ENCODE assay signal across 25 cellular contexts in the genomic region with DNA sequence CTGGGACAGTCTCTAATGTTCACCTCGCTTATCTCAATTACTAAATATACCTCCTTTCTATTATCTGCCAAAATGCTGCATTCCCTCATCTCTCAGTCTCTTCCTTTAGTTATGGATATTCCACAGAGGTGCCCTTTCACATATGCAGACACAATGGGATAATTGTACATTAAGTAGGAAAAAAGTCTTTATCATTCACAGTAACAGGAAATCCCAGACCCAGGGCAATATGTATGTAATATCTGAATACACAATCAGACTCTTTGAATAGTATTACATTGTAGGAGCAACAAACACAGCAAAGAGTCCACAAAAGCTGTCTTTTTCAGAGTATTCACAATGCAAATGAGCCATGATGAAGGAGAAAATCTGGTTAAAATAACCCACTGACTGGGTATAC.
"Had no signal": no experiment of that assay in that cellular context is flagged by ENCODE, and none has a peak within 500 bp of the region (broad histone marks: within the 10 kb centered on the region; RNA-seq: fewer than 3 reads in every experiment).

No MANE protein-coding gene starts in this region.

- H3K27ac Mint-ChIP-seq: activated B cell treated with CpG ODN at 0.5 μM for 24 hours; activated naive CD4-positive, alpha-beta T cell treated with anti-CD3 and anti-CD28 coated beads for 36 hours; activated naive CD8-positive, alpha-beta T cell treated with anti-CD3 and anti-CD28 coated beads, Interleukin-2, amount 10 ng/mL, durations not matched to agents 7 days and 5 days; activated T-helper 1 cell treated with anti-CD3 and anti-CD28 coated beads, Interleukin-12 subunit alpha, Interleukin-12 subunit beta, Interleukin-2, Interleukin-4 antibody, amounts not matched to agents 30 ng/mL and 10 ng/mL and 1 ng/mL, durations not matched to agents 14 hours and 24 hours and 36 hours; mesothelial cell of epicardium; naive B cell; stimulated activated naive CD8-positive, alpha-beta T cell treated with anti-CD3 and anti-CD28 coated beads, Interleukin-15, Interleukin-2, amounts not matched to agents 100 ng/mL and 50 ng/mL, for 24 hours; T-helper 2 cell treated with Interferon-gamma antibody and Interleukin-4, amounts not matched to agents 5 μg/mL and 100 μg/mL, for 36 hours had no signal

- H3K27ac ChIP-seq: right lobe of liver, upper lobe of left lung, vagina had no signal

- H3K4me3 Mint-ChIP-seq: activated B cell treated with CpG ODN at 0.5 μM for 24 hours; activated naive CD4-positive, alpha-beta T cell treated with anti-CD3 and anti-CD28 coated beads for 36 hours; activated naive CD8-positive, alpha-beta T cell treated with anti-CD3 and anti-CD28 coated beads, Interleukin-2, amount 10 ng/mL, durations not matched to agents 7 days and 5 days; activated T-helper 1 cell treated with anti-CD3 and anti-CD28 coated beads, Interleukin-12 subunit alpha, Interleukin-12 subunit beta, Interleukin-2, Interleukin-4 antibody, amounts not matched to agents 30 ng/mL and 10 ng/mL and 1 ng/mL, durations not matched to agents 14 hours and 24 hours and 36 hours; central memory CD8-positive, alpha-beta T cell; mesothelial cell of epicardium; naive B cell; stimulated activated naive CD8-positive, alpha-beta T cell treated with anti-CD3 and anti-CD28 coated beads, Interleukin-15, Interleukin-2, amounts not matched to agents 100 ng/mL and 50 ng/mL, for 24 hours; T-helper 2 cell treated with Interferon-gamma antibody and Interleukin-4, amounts not matched to agents 5 μg/mL and 100 μg/mL, for 36 hours had no signal

- H3K27me3 ChIP-seq: right lobe of liver, upper lobe of left lung, vagina had no signal

- H3K9me3 ChIP-seq: right lobe of liver, upper lobe of left lung, vagina had no signal

- H3K36me3 Mint-ChIP-seq: activated naive CD8-positive, alpha-beta T cell treated with anti-CD3 and anti-CD28 coated beads, Interleukin-2, amount 10 ng/mL, durations not matched to agents 7 days and 5 days; mesothelial cell of epicardium; naive B cell had no signal

- H3K9me3 Mint-ChIP-seq: activated B cell treated with CpG ODN at 0.5 μM for 24 hours; activated naive CD4-positive, alpha-beta T cell treated with anti-CD3 and anti-CD28 coated beads for 36 hours; activated naive CD8-positive, alpha-beta T cell treated with anti-CD3 and anti-CD28 coated beads, Interleukin-2, amount 10 ng/mL, durations not matched to agents 7 days and 5 days; activated T-helper 1 cell treated with anti-CD3 and anti-CD28 coated beads, Interleukin-12 subunit alpha, Interleukin-12 subunit beta, Interleukin-2, Interleukin-4 antibody, amounts not matched to agents 30 ng/mL and 10 ng/mL and 1 ng/mL, durations not matched to agents 14 hours and 24 hours and 36 hours; central memory CD8-positive, alpha-beta T cell; mesothelial cell of epicardium; naive B cell; T-helper 2 cell treated with Interferon-gamma antibody and Interleukin-4, amounts not matched to agents 5 μg/mL and 100 μg/mL, for 36 hours had no signal

- H3K27me3 Mint-ChIP-seq: activated B cell treated with CpG ODN at 0.5 μM for 24 hours; activated naive CD8-positive, alpha-beta T cell treated with anti-CD3 and anti-CD28 coated beads, Interleukin-2, amount 10 ng/mL, durations not matched to agents 7 days and 5 days; central memory CD8-positive, alpha-beta T cell; naive B cell; stimulated activated naive CD8-positive, alpha-beta T cell treated with anti-CD3 and anti-CD28 coated beads, Interleukin-15, Interleukin-2, amounts not matched to agents 100 ng/mL and 50 ng/mL, for 24 hours had no signal

- DNase-seq: activated B cell treated with CpG ODN at 0.5 μM for 24 hours; activated CD4-positive, alpha-beta T cell treated with anti-CD3 and anti-CD28 coated beads, Interleukin-2, amount 50 U/mL, for 4 hours; activated CD8-positive, alpha-beta memory T cell treated with anti-CD3 and anti-CD28 coated beads for 24 hours; activated effector memory CD4-positive, alpha-beta T cell treated with anti-CD3 and anti-CD28 coated beads, Interleukin-2, amount 50 U/mL, for 16 hours; activated naive CD4-positive, alpha-beta T cell treated with anti-CD3 and anti-CD28 coated beads for 36 hours; activated naive CD8-positive, alpha-beta T cell treated with anti-CD3 and anti-CD28 coated beads, Interleukin-2, amount 10 ng/mL, durations not matched to agents 7 days and 5 days; amygdala; effector memory CD4-positive, alpha-beta T cell; erythroblast; head of caudate nucleus; hippocampal formation; left cardiac atrium; mammary epithelial cell; naive B cell; right lobe of liver; stimulated activated CD4-positive, alpha-beta T cell treated with anti-CD3 and anti-CD28 coated beads, Interleukin-12 subunit alpha, Interleukin-12 subunit beta, amount 100 ng/mL, for 4 hours; stimulated activated CD4-positive, alpha-beta T cell treated with anti-CD3 and anti-CD28 coated beads, Interleukin-4, amount 100 ng/mL, for 1 hour; T-helper 1 cell; upper lobe of left lung had no signal

- H3K4me3 ChIP-seq: right lobe of liver, upper lobe of left lung, vagina had no signal

- H3K36me3 ChIP-seq: right lobe of liver, upper lobe of left lung, vagina had no signal

- H3K4me1 Mint-ChIP-seq: activated naive CD8-positive, alpha-beta T cell treated with anti-CD3 and anti-CD28 coated beads, Interleukin-2, amount 10 ng/mL, durations not matched to agents 7 days and 5 days; central memory CD8-positive, alpha-beta T cell had no signal

- H3K4me1 ChIP-seq: right lobe of liver, upper lobe of left lung, vagina had no signal
